Comparison of ENCODE assay signal across 8 cellular contexts in the genomic region with DNA sequence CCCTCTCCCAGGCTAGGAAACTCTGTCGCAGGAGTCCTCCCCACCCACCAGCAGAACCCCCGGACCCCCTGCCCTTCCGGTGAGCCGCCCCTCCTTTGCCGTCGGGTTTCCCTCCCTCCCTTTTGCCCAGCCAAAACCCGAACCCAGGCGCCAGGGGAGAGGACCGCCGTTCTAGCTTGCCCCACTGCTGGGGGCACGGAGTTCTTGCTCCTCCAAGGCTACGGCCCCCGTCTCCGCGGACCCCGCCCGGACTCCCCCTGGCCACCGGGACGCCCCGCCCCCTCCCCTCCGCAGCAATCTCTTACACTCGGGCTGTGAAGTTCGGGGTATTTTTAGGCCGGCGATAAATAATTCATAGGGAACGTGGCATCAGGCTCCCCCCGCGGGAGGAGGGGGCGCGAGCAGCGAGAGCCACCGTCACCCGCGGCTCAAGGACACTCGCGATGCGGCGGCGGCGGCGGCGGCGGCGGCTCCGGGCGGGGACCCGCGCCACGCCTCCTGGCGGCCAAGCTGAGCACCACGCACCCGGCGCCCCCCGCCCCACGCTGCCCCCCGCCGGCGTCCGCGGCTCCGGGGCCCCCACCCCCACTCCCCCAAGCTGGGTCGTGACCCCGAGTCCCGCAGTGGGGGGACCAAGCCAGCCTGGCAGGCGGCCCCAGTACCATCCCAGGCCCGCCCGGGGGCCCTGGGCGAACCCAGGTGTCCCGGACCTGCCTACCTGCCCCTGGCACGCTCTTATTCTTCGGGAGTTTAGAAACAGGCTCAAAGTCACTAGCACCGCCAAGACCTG. TPM values are rescaled to one million over a fixed set of nuclear protein-coding genes. Genes with fewer than 3 reads are reported as not detected.
DNase-seq lines count a peak whose midpoint lies in the region; ATAC-seq and TF ChIP-seq lines count a peak whose summit lies in the region.

Gene GRIN2C, minus strand, starts transcription at position 447 of the 790 bp plus-strand sequence. CDS start 4,793 bp downstream, outside the sequence.

- no peaks in the 10 kb centered on the region for H3K79me2 ChIP-seq in parathyroid adenoma
- H3K79me2 ChIP-seq in osteoblast (ENCODE audit: insufficient read depth, low read length), result no peaks in the 10 kb centered on the region

- no peaks in the 10 kb centered on the region for H3K9me3 ChIP-seq in parathyroid adenoma (ENCODE audit: control insufficient read depth, low read length)
- H3K9me3 ChIP-seq in osteoblast (ENCODE audit: low read depth, low read length), result no peaks in the 10 kb centered on the region

- H3K27me3 Mint-ChIP-seq in chondrocyte (ENCODE audit: low read depth), result peaks cover 48% of the 10 kb centered on the region

- H3K27ac Mint-ChIP-seq in chondrocyte (ENCODE audit: unreplicated experiment), result no peak within 1 kb of the TSS

- H3K27me3 ChIP-seq in parathyroid adenoma (ENCODE audit: control insufficient read depth, insufficient read depth, low read length) (peaks cover 8% of the 10 kb centered on the region), osteoblast (ENCODE audit: insufficient read depth, low read length) (peaks cover 58% of the 10 kb centered on the region)

- TF ChIP-seq CTCF in chondrocyte (IDR thresholded peaks at IDR 0.05) (peak; percentile 75), parathyroid adenoma (IDR thresholded peaks at IDR 0.05) (no peak), osteoblast (IDR thresholded peaks at IDR 0.05; ENCODE audit: extremely low read depth, low read depth, low read length) (no peak)

- H3K36me3 ChIP-seq in parathyroid adenoma (ENCODE audit: control insufficient read depth, insufficient read depth, low read length), result no peaks in the 10 kb centered on the region
- no peaks in the 10 kb centered on the region for H3K36me3 ChIP-seq in osteoblast (ENCODE audit: insufficient read depth, low read length)

- no peaks in the 10 kb centered on the region for H3K9me3 Mint-ChIP-seq in chondrocyte (ENCODE audit: low read depth)

- H3K9ac ChIP-seq in parathyroid adenoma, result no peak within 1 kb of the TSS

- no peaks in the 10 kb centered on the region for H3K4me1 ChIP-seq in parathyroid adenoma
- no peaks in the 10 kb centered on the region for H3K4me1 ChIP-seq in osteoblast (ENCODE audit: insufficient read depth, low read length)

- DNase-seq in GM03348 (ENCODE audit: low spot score) (peak; percentile 54), RPMI8226 (peak; percentile 35), chondrocyte (ENCODE audit: low spot score) (no peak), osteoblast (ENCODE audit: insufficient read length, low spot score, missing footprints) (no peak), A172 (ENCODE audit: low spot score) (no peak), NCI-H187 (lab: John Stamatoyannopoulos, UW) (no peak)

- no peak for ATAC-seq in GM19395 (IDR thresholded peaks at IDR 0.05; ENCODE audit: unreplicated experiment)

- H3K36me3 Mint-ChIP-seq in chondrocyte (ENCODE audit: low read depth), result peaks cover 9% of the 10 kb centered on the region

- H3K4me3 ChIP-seq in parathyroid adenoma (ENCODE audit: low read depth, low read length) (peak within 1 kb of the TSS; percentile 22), osteoblast (ENCODE audit: insufficient read depth, low read length) (no peak within 1 kb of the TSS)

- peaks cover 14% of the 10 kb centered on the region for H3K4me1 Mint-ChIP-seq in chondrocyte (ENCODE audit: low read depth)

- peak within 1 kb of the TSS; percentile 38 for H3K4me3 Mint-ChIP-seq in chondrocyte (ENCODE audit: unreplicated experiment)

- no peaks in the 10 kb centered on the region for H4K20me1 ChIP-seq in osteoblast (ENCODE audit: insufficient read depth, low read length)

- H3K27ac ChIP-seq in parathyroid adenoma (no peak within 1 kb of the TSS), osteoblast (ENCODE audit: low read depth, low read length) (no peak within 1 kb of the TSS)

- H3K4me2 ChIP-seq in parathyroid adenoma (ENCODE audit: low read length), result peak within 1 kb of the TSS; percentile 58
- H3K4me2 ChIP-seq in osteoblast (ENCODE audit: insufficient read depth, low read length), result no peak within 1 kb of the TSS

- H2AFZ ChIP-seq in parathyroid adenoma (peak within 1 kb of the TSS; percentile 38), osteoblast (ENCODE audit: low read length) (no peak within 1 kb of the TSS)

RNA-seq across cellular contexts. Expression of gene GRIN2C, which starts in this region (rescaled TPM):
- 0.07 to 0.28 TPM in 2 of 3 replicates, not detected in the other for total RNA-seq in chondrocyte
- 0.29 and 0.72 TPM in 2 replicates for total RNA-seq in osteoblast
- 0.05 and 0.69 TPM in 2 replicates for total RNA-seq in A172 (2014; rRNA removed; shearing (Covaris generic))

Comparison
In these comparisons a context has a peak if more than half of its experiments do, and no peak if none do; other contexts are left out.
1. DNase-seq: peak in GM03348 (single experiment) and RPMI8226 (single experiment); none in chondrocyte (single experiment), osteoblast (single experiment), A172 (single experiment) and NCI-H187 (0 of 2).